27 cellular contexts compared by ENCODE assay signal in genomic region chr17:71251276-71251675, GRCh38.
DNase-seq lines count a peak whose midpoint lies in the region; ATAC-seq, FAIRE-seq and TF ChIP-seq lines count a peak whose summit lies in the region.
"Had no signal": no experiment of that assay in that cellular context is flagged by ENCODE, and none has a peak within 500 bp of the region (broad histone marks: within the 10 kb centered on the region; RNA-seq: fewer than 3 reads in every experiment).

No MANE protein-coding gene starts in this region.

- no peaks in the 10 kb centered on the region for H3K4me1 ChIP-seq in astrocyte (ENCODE audit: insufficient read depth, low read length)
- H3K4me1 ChIP-seq: psoas muscle, upper lobe of left lung had no signal

- no peaks in the 10 kb centered on the region for H3K9me3 ChIP-seq in astrocyte (ENCODE audit: insufficient read depth, low read depth, low read length)
- H3K9me3 ChIP-seq: neutrophil, psoas muscle, upper lobe of left lung had no signal

- no peak overlapping the region for H3K4me3 Mint-ChIP-seq in astrocyte (ENCODE audit: unreplicated experiment)
- H3K4me3 Mint-ChIP-seq: activated T-cell treated with anti-CD3 and anti-CD28 coated beads, Interleukin-2, amount 50 U/mL, for 4 hours had no signal

- no peaks in the 10 kb centered on the region for H3K36me3 ChIP-seq in astrocyte (ENCODE audit: insufficient read depth, low read length)
- H3K36me3 ChIP-seq: cardiac muscle cell, neutrophil, upper lobe of left lung had no signal

- no peaks in the 10 kb centered on the region for H3K27me3 ChIP-seq in astrocyte (ENCODE audit: insufficient read depth, low read length)
- H3K27me3 ChIP-seq: cardiac muscle cell, neutrophil, upper lobe of left lung had no signal

- H3K4me1 Mint-ChIP-seq in astrocyte (ENCODE audit: low read depth, unreplicated experiment), result peaks cover 26% of the 10 kb centered on the region

- DNase-seq in AG09319 (ENCODE audit: extremely low read depth, low read depth) (peak; percentile 7), HS-27A (ENCODE audit: low read depth) (peak; percentile 29), astrocyte (ENCODE audit: low read depth) (peak; percentile 64), myocyte (ENCODE audit: low read depth) (peak; percentile 81), DMS53 treated with DMSO at 0.1 percent for 48 hours (lab: John Stamatoyannopoulos, UW; ENCODE audit: unreplicated experiment) (no peak)
- DNase-seq: activated CD4-positive, CD25-positive, alpha-beta regulatory T cell treated with anti-CD3 and anti-CD28 coated beads, Interleukin-2, amount 50 U/mL, for 72 hours; activated T-cell treated with anti-CD3 and anti-CD28 coated beads, Interleukin-2, amount 50 U/mL, for 4 hours; amniotic stem cell; Calu3; head of caudate nucleus; Karpas-422; kidney glomerular epithelial cell; NCI-H187; NCI-H2171 treated with DMSO at 0.1 percent for 48 hours; NCI-H524; PC-3; psoas muscle; SHP77 treated with DMSO at 0.1 percent for 48 hours; T-helper 1 cell; upper lobe of left lung had no signal

- H4K20me1 ChIP-seq in astrocyte (ENCODE audit: insufficient read depth, low read length), result no peaks in the 10 kb centered on the region

- H3K27me3 Mint-ChIP-seq in astrocyte (ENCODE audit: low read depth, unreplicated experiment), result no peaks in the 10 kb centered on the region

- H3K9me3 Mint-ChIP-seq in astrocyte (ENCODE audit: unreplicated experiment), result no peaks in the 10 kb centered on the region

- peak overlapping the region; percentile 48 for H3K27ac Mint-ChIP-seq in astrocyte (ENCODE audit: unreplicated experiment)

- no peaks in the 10 kb centered on the region for H3K36me3 Mint-ChIP-seq in astrocyte (ENCODE audit: low read depth, unreplicated experiment)

- peak; percentile 62 for FAIRE-seq in astrocyte (lab: Jason Lieb, UNC)
- FAIRE-seq: endometrium had no signal

- no peak overlapping the region for H3K27ac ChIP-seq in astrocyte (ENCODE audit: low read depth, low read length)
- H3K27ac ChIP-seq: C4-2B, cardiac muscle cell, neutrophil, psoas muscle, upper lobe of left lung had no signal

- ATAC-seq in HG02852 (IDR thresholded peaks at IDR 0.05; ENCODE audit: unreplicated experiment), result no peak
- no peak for ATAC-seq in GM19397 (IDR thresholded peaks at IDR 0.05; ENCODE audit: unreplicated experiment)
- ATAC-seq in GM19351 (IDR thresholded peaks at IDR 0.05; ENCODE audit: unreplicated experiment), result no peak
- ATAC-seq: activated T-cell treated with anti-CD3 and anti-CD28 coated beads, Interleukin-2, amount 50 U/mL, for 4 hours; PC-3; psoas muscle had no signal

- H2AFZ ChIP-seq in astrocyte (ENCODE audit: low read depth, low read length), result no peak overlapping the region

- no peaks in the 10 kb centered on the region for H3K79me2 ChIP-seq in astrocyte (ENCODE audit: insufficient read depth, low read length)

- no peak overlapping the region for H3K9ac ChIP-seq in astrocyte (ENCODE audit: low read length)

- no peak overlapping the region for H3K4me3 ChIP-seq in astrocyte (ENCODE audit: insufficient read depth, low read depth, low read length)
- H3K4me3 ChIP-seq: cardiac muscle cell, psoas muscle, upper lobe of left lung had no signal

- H3K4me2 ChIP-seq in astrocyte (ENCODE audit: low read length), result no peak overlapping the region

- no peak for TF ChIP-seq CTCF in AG09319 (IDR thresholded peaks at IDR 0.05; ENCODE audit: low read depth, low read length)
- TF ChIP-seq CTCF in astrocyte (IDR thresholded peaks at IDR 0.05; ENCODE audit: insufficient read depth, low read depth, low read length), result no peak
